In genomic region chr13:114020134-114020533, GRCh38 we compare ENCODE assay signal across 1 cellular context. TPM values are rescaled to one million over a fixed set of nuclear protein-coding genes. Genes with fewer than 3 reads are reported as not detected.
"Had no signal": no experiment of that assay in that cellular context is flagged by ENCODE, and none has a peak within 500 bp of the region (broad histone marks: within the 10 kb centered on the region; RNA-seq: fewer than 3 reads in every experiment).

No MANE protein-coding gene starts in this region.

RNA-seq across cellular contexts. Expression of gene C13orf46, which starts 46.3 kb away (rescaled TPM):
- total RNA-seq: SK-MEL-5 had no signal
